ENCODE assay signal across 7 cellular contexts in genomic region chrX:44342866-44343265, GRCh38. TPM values are rescaled to one million over a fixed set of nuclear protein-coding genes. Genes with fewer than 3 reads are reported as not detected.
A peak's percentile ranks its signal among the peaks of the same experiment; 100 is the strongest.
DNase-seq lines count a peak whose midpoint lies in the region; TF ChIP-seq lines count a peak whose summit lies in the region.

No MANE protein-coding gene starts in this region.

- H3K27ac Mint-ChIP-seq in H9 = no peak overlapping the region

- CTCF ChIA-PET in PC-9 (lab: Charles Lee) = no interaction called here

- peak overlapping the region; percentile 60 to 66; a peak in 4 of 5 replicates for H3K4me3 Mint-ChIP-seq in H9

- no peak overlapping the region for H4K8ac ChIP-seq in H9 (replicated peaks; ENCODE audit: insufficient read length, low read depth, low read length)

- no peak overlapping the region for H2BK120ac ChIP-seq in H9 (ENCODE audit: low read depth, low read length, poor library complexity, severe bottlenecking)

- H4K20me1 ChIP-seq in H9 (ENCODE audit: control insufficient read depth, insufficient read depth, insufficient read length) (no peaks in the 10 kb centered on the region), PC-9 (ENCODE audit: insufficient read depth) (no peaks in the 10 kb centered on the region)

- POLR2A ChIA-PET in PC-9 (lab: Charles Lee; ENCODE audit: unreplicated experiment) = no interaction called here

- no peaks in the 10 kb centered on the region for H3K27me3 Mint-ChIP-seq in H9 (ENCODE audit: low read depth)

- no peak overlapping the region for H3K56ac ChIP-seq in H9 (ENCODE audit: insufficient read length, low read depth, low read length)

- H3K4me1 ChIP-seq in H9 (ENCODE audit: insufficient read depth, low read length) (no peaks in the 10 kb centered on the region; the same call in 1 of the 2 replicates), PC-9 (replicated peaks; ENCODE audit: insufficient read depth) (no peaks in the 10 kb centered on the region), rectal smooth muscle tissue (ENCODE audit: control insufficient read depth, insufficient read depth, low read length) (no peaks in the 10 kb centered on the region)

- no peak overlapping the region for H4K91ac ChIP-seq in H9 (ENCODE audit: insufficient read length, low read depth, low read length)

- peak overlapping the region; percentile 48; the same call in 1 of the 2 replicates for H3K4me3 ChIP-seq in PC-9
- peak overlapping the region; percentile 54 for H3K4me3 ChIP-seq in fibroblast of pulmonary artery (replicated peaks; ENCODE audit: low read depth, low read length)
- H3K4me3 ChIP-seq in rectal smooth muscle tissue (ENCODE audit: low read length) = peak overlapping the region; percentile 38

- peaks cover 0 to 4% (median 2%) of the 10 kb centered on the region in 3 experiments; a peak in 4 of 7 replicates for H3K36me3 Mint-ChIP-seq in H9 (ENCODE audit: insufficient read depth in 1 of 3, low read depth in 3 of 3)

- no peaks in the 10 kb centered on the region for H3K9me2 ChIP-seq in PC-9 (ENCODE audit: insufficient read depth)

- H3K23ac ChIP-seq in H9 (ENCODE audit: insufficient read length, low read depth, low read length) = no peak overlapping the region

- H3K27ac ChIP-seq in H9 (ENCODE audit: insufficient read length, low read depth, low read length) = no peak overlapping the region
- H3K27ac ChIP-seq in PC-9 = no peak overlapping the region
- no peak overlapping the region for H3K27ac ChIP-seq in rectal smooth muscle tissue (ENCODE audit: low read depth, low read length)

- H3K4me2 ChIP-seq in H9 (ENCODE audit: insufficient read depth, insufficient read length, low read length) = no peak overlapping the region
- peak overlapping the region; percentile 63 for H3K4me2 ChIP-seq in PC-9

- H3K36me3 ChIP-seq in PC-9 (ENCODE audit: low read depth) (no peaks in the 10 kb centered on the region), rectal smooth muscle tissue (ENCODE audit: control insufficient read depth, insufficient read depth, low read length) (no peaks in the 10 kb centered on the region)

- no peak overlapping the region for H3T11ph ChIP-seq in H9 (ENCODE audit: low read length)

- no peak overlapping the region for H3K14ac ChIP-seq in H9 (ENCODE audit: insufficient read depth, low read length)

- H2BK20ac ChIP-seq in H9 (ENCODE audit: low read depth, low read length, poor library complexity, severe bottlenecking) = no peak overlapping the region

- no peaks in the 10 kb centered on the region for H3F3A ChIP-seq in PC-9 (ENCODE audit: insufficient read depth, low read depth)

- no peak overlapping the region for H2AK5ac ChIP-seq in H9 (ENCODE audit: insufficient read length, low read length)

- H3K79me2 ChIP-seq in H9 (ENCODE audit: insufficient read depth, low read length) = no peaks in the 10 kb centered on the region
- no peaks in the 10 kb centered on the region for H3K79me2 ChIP-seq in PC-9 (ENCODE audit: low read depth)

- H2BK5ac ChIP-seq in H9 (ENCODE audit: insufficient read length, low read length) = no peak overlapping the region

- no CpG with 5 or more reads among the region's 3 CpGs for WGBS in H9 (ENCODE audit: extremely low coverage, insufficient read length, low lambda C conversion rate)

- no peak overlapping the region for H4K5ac ChIP-seq in H9 (ENCODE audit: insufficient read length, low read depth, low read length)

- H3K9ac ChIP-seq in H9 (ENCODE audit: extremely low read depth, insufficient read length, low read length) (no peak overlapping the region), rectal smooth muscle tissue (ENCODE audit: low read length) (no peak overlapping the region)

- H2BK15ac ChIP-seq in H9 (ENCODE audit: low read depth, low read length) = no peak overlapping the region

- peaks cover 53 to 66% of the 10 kb centered on the region in 2 experiments for H3K9me3 Mint-ChIP-seq in H9

- H3K79me1 ChIP-seq in H9 (ENCODE audit: insufficient read depth, low read depth, low read length, poor library complexity, severe bottlenecking) = no peaks in the 10 kb centered on the region

- TSS peak; percentile 42 for BruUV-seq in PC-9 (replicated peaks; lab: Mats Ljungman, UMichigan)

- no peak overlapping the region for H2AFZ ChIP-seq in H9 (ENCODE audit: low read length)
- H2AFZ ChIP-seq in PC-9 = no peak overlapping the region

- no peaks in the 10 kb centered on the region for H3K27me3 ChIP-seq in H9 (ENCODE audit: insufficient read depth, low read length)
- no peaks in the 10 kb centered on the region for H3K27me3 ChIP-seq in PC-9 (ENCODE audit: insufficient read depth, low read depth)
- no peaks in the 10 kb centered on the region for H3K27me3 ChIP-seq in rectal smooth muscle tissue (ENCODE audit: control insufficient read depth, insufficient read depth, low read length)

- intact Hi-C loops in PC-9 (cut with micrococcal nuclease; ENCODE audit: unreplicated experiment) = no loop called here

- H3K9me3 ChIP-seq in H9 (ENCODE audit: control insufficient read depth, low read depth, low read length) (peaks cover 12% of the 10 kb centered on the region), PC-9 (ENCODE audit: insufficient read depth, low read depth) (no peaks in the 10 kb centered on the region)

- H3K18ac ChIP-seq in H9 (ENCODE audit: insufficient read length, low read depth, low read length) = no peak overlapping the region

- H3K4me1 Mint-ChIP-seq in H9 = peaks cover 0 to 18% of the 10 kb centered on the region in 2 experiments; a peak in 3 of 4 replicates

- no peak overlapping the region for H3K4ac ChIP-seq in H9 (ENCODE audit: low read depth, low read length)

- no peaks in the 10 kb centered on the region for H3K23me2 ChIP-seq in H9 (ENCODE audit: insufficient read length, low read depth, low read length, poor library complexity, severe bottlenecking)

- no peak overlapping the region for H2BK12ac ChIP-seq in H9 (ENCODE audit: insufficient read length, low read depth, low read length)

- no peak for TF ChIP-seq CTCF in H9 (conservative IDR thresholded peaks at IDR 0.05)
- TF ChIP-seq CTCF in PC-9 (conservative IDR thresholded peaks at IDR 0.05) = no peak
- no peak for TF ChIP-seq CTCF in fibroblast of pulmonary artery (IDR thresholded peaks at IDR 0.05; ENCODE audit: low read length, missing control alignments)

- DNase-seq in H9 = no peak
- DNase-seq in PC-9 = no peak
- no peak for DNase-seq in fibroblast of pulmonary artery (ENCODE audit: low read depth)
- DNase-seq in AML-193 (lab: John Stamatoyannopoulos, UW) = no peak
- DNase-seq in CD1c-positive myeloid dendritic cell (ENCODE audit: extremely low spot score) = no peak
- no peak for DNase-seq in NCI-H2196 (lab: John Stamatoyannopoulos, UW; ENCODE audit: unreplicated experiment)

RNA-seq across cellular contexts. Expression of gene EFHC2, which starts 0.6 kb away (rescaled TPM):
- 0.68 and 1.1 TPM in 2 replicates for total RNA-seq in H9 (2021)
- 1.6 and 4.3 TPM in 2 replicates for total RNA-seq in PC-9 (2021)
